In the genomic region with DNA sequence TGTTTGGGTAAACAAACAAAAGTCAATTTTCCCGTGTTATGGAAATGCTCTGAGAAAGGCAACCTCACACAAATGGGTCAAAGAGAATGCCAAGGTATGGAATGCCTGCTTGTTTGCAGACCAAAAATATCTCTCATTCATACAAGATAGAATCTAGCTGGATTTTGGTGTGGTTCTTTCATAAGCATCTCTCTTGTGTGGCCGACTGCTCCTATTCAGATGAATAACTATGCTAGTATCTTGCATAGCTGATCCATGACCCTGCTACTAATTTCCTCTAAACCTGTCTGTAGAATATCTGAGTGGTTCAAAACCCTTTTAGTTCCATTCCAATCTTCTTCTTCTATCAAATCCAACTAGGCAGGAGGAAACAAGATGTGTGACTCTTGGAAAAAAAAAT, we compare ENCODE assay signal across 18 cellular contexts. TPM values are rescaled to one million over a fixed set of nuclear protein-coding genes. Genes with fewer than 3 reads are reported as not detected.
A peak's percentile ranks its signal among the peaks of the same experiment; 100 is the strongest.
DNase-seq lines count a peak whose midpoint lies in the region; ATAC-seq and TF ChIP-seq lines count a peak whose summit lies in the region.
"Had no signal": no experiment of that assay in that cellular context is flagged by ENCODE, and none has a peak within 500 bp of the region (broad histone marks: within the 10 kb centered on the region; RNA-seq: fewer than 3 reads in every experiment).

No MANE protein-coding gene starts in this region.

- no peak overlapping the region for H3K4me3 Mint-ChIP-seq in immature natural killer cell
- H3K4me3 Mint-ChIP-seq: central memory CD8-positive, alpha-beta T cell; stimulated activated naive CD8-positive, alpha-beta T cell treated with anti-CD3 and anti-CD28 coated beads, Interleukin-15, amount 100 ng/mL, for 72 hours had no signal

- peak overlapping the region; percentile 78 for H3K27ac ChIP-seq in RWPE2 (ENCODE audit: poor library complexity, severe bottlenecking)
- H3K27ac ChIP-seq in sigmoid colon = peak overlapping the region; percentile 72 to 94 (median 86)
- H3K27ac ChIP-seq: BLaER1, neutrophil, WERI-Rb-1 had no signal

- H3K9me3 ChIP-seq in RWPE2 (ENCODE audit: severe bottlenecking) (no peaks in the 10 kb centered on the region), sigmoid colon (no peaks in the 10 kb centered on the region), MG63 (no peaks in the 10 kb centered on the region; the same call in 1 of the 2 replicates)
- H3K9me3 ChIP-seq: BLaER1, lower lobe of right lung, neutrophil had no signal

- H3K4me1 ChIP-seq in RWPE2 (ENCODE audit: insufficient read depth, poor library complexity, severe bottlenecking) (peaks cover 14% of the 10 kb centered on the region), sigmoid colon (peaks cover 0 to 53% (median 48%) of the 10 kb centered on the region in 4 donors)

- H3K27me3 ChIP-seq in RWPE2 (ENCODE audit: insufficient read depth, poor library complexity, severe bottlenecking) (no peaks in the 10 kb centered on the region), sigmoid colon (no peaks in the 10 kb centered on the region), MG63 (no peaks in the 10 kb centered on the region)
- H3K27me3 ChIP-seq: BLaER1, neutrophil had no signal

- no peaks in the 10 kb centered on the region for H3K4me1 Mint-ChIP-seq in immature natural killer cell
- H3K4me1 Mint-ChIP-seq: central memory CD8-positive, alpha-beta T cell; stimulated activated naive CD8-positive, alpha-beta T cell treated with anti-CD3 and anti-CD28 coated beads, Interleukin-15, amount 100 ng/mL, for 72 hours had no signal

- no peak for ATAC-seq in RWPE2 (ENCODE audit: low read depth)
- ATAC-seq: lower lobe of right lung; stimulated activated naive CD8-positive, alpha-beta T cell treated with anti-CD3 and anti-CD28 coated beads, Interleukin-15, amount 100 ng/mL, for 72 hours had no signal

- 53 to 66% methylated on average over 2 of the region's 2 CpGs for WGBS in sigmoid colon, 2 donors

- H3K4me3 ChIP-seq in RWPE2 (ENCODE audit: severe bottlenecking) (no peak overlapping the region), fibroblast of the aortic adventitia (ENCODE audit: low read depth, low read length) (no peak overlapping the region), sigmoid colon (no peak overlapping the region), MG63 (no peak overlapping the region)
- H3K4me3 ChIP-seq: BLaER1, lower lobe of right lung had no signal

- TF ChIP-seq CTCF in RWPE2 (IDR thresholded peaks at IDR 0.05; ENCODE audit: poor library complexity, severe bottlenecking) = no peak
- no peak for TF ChIP-seq CTCF in fibroblast of the aortic adventitia (IDR thresholded peaks at IDR 0.05; ENCODE audit: insufficient read depth, low read length)
- no peak for TF ChIP-seq CTCF in sigmoid colon (IDR thresholded peaks at IDR 0.05)

- H3K27ac Mint-ChIP-seq in immature natural killer cell = no peak overlapping the region
- H3K27ac Mint-ChIP-seq: stimulated activated naive CD8-positive, alpha-beta T cell treated with anti-CD3 and anti-CD28 coated beads, Interleukin-15, amount 100 ng/mL, for 72 hours had no signal

- H3K36me3 Mint-ChIP-seq in immature natural killer cell = no peaks in the 10 kb centered on the region

- no peaks in the 10 kb centered on the region for H3K27me3 Mint-ChIP-seq in immature natural killer cell (ENCODE audit: low read depth in 3 of 3)

- peak; percentile 25 for DNase-seq in EH (ENCODE audit: low read depth)
- DNase-seq in RWPE2 (ENCODE audit: low spot score) = no peak
- peak; percentile 10 for DNase-seq in fibroblast of the aortic adventitia (ENCODE audit: low read depth)
- no peak for DNase-seq in sigmoid colon
- DNase-seq in AG20443 (ENCODE audit: low spot score) = no peak
- no peak for DNase-seq in immature natural killer cell
- DNase-seq in MG63 = no peak
- no peak for DNase-seq in activated CD4-positive, alpha-beta T cell treated with anti-CD3 and anti-CD28 coated beads, Interleukin-2, amount 50 U/mL, for 48 hours
- DNase-seq: activated naive CD4-positive, alpha-beta T cell treated with Interleukin-2 at 50 U/mL for 16 hours; DMS153; GOT3; lower lobe of right lung; NCI-H1092; stimulated activated naive CD8-positive, alpha-beta T cell treated with anti-CD3 and anti-CD28 coated beads, Interleukin-15, amount 100 ng/mL, for 72 hours; WERI-Rb-1 had no signal

- TF ChIP-seq EP300 in sigmoid colon (IDR thresholded peaks at IDR 0.05) = no peak

- no peaks in the 10 kb centered on the region for H3K36me3 ChIP-seq in RWPE2 (ENCODE audit: low read depth)
- H3K36me3 ChIP-seq in sigmoid colon = no peaks in the 10 kb centered on the region
- H3K36me3 ChIP-seq in MG63 = no peaks in the 10 kb centered on the region
- H3K36me3 ChIP-seq: BLaER1, lower lobe of right lung, neutrophil, WERI-Rb-1 had no signal

- intact Hi-C loops in sigmoid colon (cut with DNase I) = loop anchor here (10.0 kb wide), 1 partner anchor 75 kb away; no protein-coding TSS in a partner anchor

- H3K9me3 Mint-ChIP-seq in immature natural killer cell = no peaks in the 10 kb centered on the region

- TF ChIP-seq POLR2A in sigmoid colon (IDR thresholded peaks at IDR 0.05) = no peak

RNA-seq across cellular contexts. Expression of a gene that starts 28.2 kb away (rescaled TPM):
- 2.8 and 5.8 TPM in 2 replicates for total RNA-seq in fibroblast of the aortic adventitia (ENCODE audit: low replicate concordance)
- total RNA-seq in sigmoid colon = 1,000 to 10,000 TPM in 1 of 4 donors, 100 to 1,000 TPM in 3; 849 to 1,032 (median 869) TPM
- 10 to 100 TPM in 2 of 3 donors, 1 to 10 TPM in 1; 7.9 to 26.9 (median 15.6) TPM for polyA plus RNA-seq in sigmoid colon
- 1 to 10 TPM in 2 of 3 donors, not detected in 1; 2.6 to 5.8 TPM for polyA plus RNA-seq in immature natural killer cell
- 0.07 and 0.10 TPM in 2 replicates for total RNA-seq in MG63 (2014; rRNA removed; shearing (Covaris generic); ENCODE audit: low replicate concordance)

Comparison
In these comparisons a context has a peak if more than half of its experiments do, and no peak if none do; other contexts are left out.
1. DNase-seq: peak in EH (single experiment) and fibroblast of the aortic adventitia (single experiment); none in RWPE2 (single experiment), sigmoid colon (single experiment), AG20443 (single experiment), immature natural killer cell (0 of 3), MG63 (single experiment) and activated CD4-positive, alpha-beta T cell treated with anti-CD3 and anti-CD28 coated beads, Interleukin-2, amount 50 U/mL, for 48 hours (0 of 2).
2. RNA of a gene that starts 28.2 kb away (total RNA-seq): 849 to 1,032 TPM in sigmoid colon; 2.8 to 5.8 TPM in fibroblast of the aortic adventitia and 0.07 to 0.10 TPM in MG63; every median in the first group is over 100 times any median in the second.